Comparison of ENCODE assay signal across 1 cellular context in the genomic region with DNA sequence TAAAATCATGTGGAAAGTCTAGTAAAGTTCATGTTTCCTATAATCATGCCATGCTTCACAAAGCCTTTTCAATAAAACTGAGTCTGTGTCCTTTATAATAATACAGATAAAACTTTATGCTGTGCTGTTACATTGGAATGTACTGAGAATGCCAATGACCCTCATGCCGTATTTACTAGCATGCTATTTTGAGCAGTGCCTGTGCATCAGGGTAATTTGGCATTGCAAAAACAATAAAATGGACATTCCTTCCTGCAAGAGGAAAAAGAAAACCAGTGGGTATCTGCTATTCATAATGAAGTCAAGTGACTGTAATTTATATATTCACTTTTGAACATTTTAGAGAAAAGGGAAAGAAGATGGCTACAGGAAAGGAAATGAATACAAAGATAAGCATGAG.
A peak's percentile ranks its signal among the peaks of the same experiment; 100 is the strongest.
TF ChIP-seq lines count a peak whose summit lies in the region.

No MANE protein-coding gene starts in this region.

TF ChIP-seq in SK-N-SH, 30 proteins besides CTCF, POLR2A, EP300 and RAD21 (continued from another document):
- TF ChIP-seq TEAD4 (IDR thresholded peaks at IDR 0.05; ENCODE audit: borderline replicate concordance, insufficient read depth) (peak; percentile 74; the same call in 1 of the 2 replicates), NFIC (IDR thresholded peaks at IDR 0.05; ENCODE audit: borderline replicate concordance) (peak; percentile 69), RXRA (IDR thresholded peaks at IDR 0.05; ENCODE audit: borderline replicate concordance, low read depth) (peak; percentile 45; the same call in 1 of the 2 replicates), PBX3 (IDR thresholded peaks at IDR 0.05) (peak; percentile 73), RCOR1 (IDR thresholded peaks at IDR 0.05; ENCODE audit: low read length) (no peak), FOSL2 (IDR thresholded peaks at IDR 0.05; ENCODE audit: borderline replicate concordance, low read depth) (peak; percentile 52; the same call in 1 of the 2 replicates), JUND (IDR thresholded peaks at IDR 0.05) (peak; percentile 64)
- TF ChIP-seq, protein P1, sequence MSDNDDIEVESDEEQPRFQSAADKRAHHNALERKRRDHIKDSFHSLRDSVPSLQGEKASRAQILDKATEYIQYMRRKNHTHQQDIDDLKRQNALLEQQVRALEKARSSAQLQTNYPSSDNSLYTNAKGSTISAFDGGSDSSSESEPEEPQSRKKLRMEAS (IDR thresholded peaks at IDR 0.05; ENCODE audit: low read depth) = no peak
